Comparison of ENCODE assay signal across 1 cellular context in genomic region chr17:37608369-37609169, GRCh38.
TF ChIP-seq lines count a peak whose summit lies in the region.

No MANE protein-coding gene starts in this region.

TF ChIP-seq in IMR-90, 13 proteins besides CTCF, POLR2A, EP300 and RAD21 (continued from another document):
- no peak for TF ChIP-seq CHD1 (IDR thresholded peaks at IDR 0.05; ENCODE audit: low read depth, low read length)
